In the genomic region with DNA sequence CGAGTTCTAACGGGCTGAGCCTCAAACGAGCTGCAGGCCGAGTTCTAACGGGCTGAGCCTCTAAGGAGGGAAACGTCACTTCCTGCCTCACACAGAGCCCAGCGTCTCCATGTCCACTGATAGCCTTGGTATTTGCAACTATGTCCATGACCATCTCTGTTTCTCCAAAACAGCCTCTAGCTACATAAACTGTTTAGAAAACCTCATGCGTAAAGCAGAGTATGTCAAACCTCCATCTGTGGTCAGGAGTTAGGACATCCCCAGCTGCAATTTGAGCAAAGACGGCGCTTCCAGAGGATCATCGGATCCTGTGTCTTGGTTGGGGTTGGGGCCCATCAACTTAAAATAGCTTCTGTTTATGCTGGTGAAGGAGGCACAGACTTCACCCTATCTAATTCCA, we compare ENCODE assay signal across 10 cellular contexts. TPM values are rescaled to one million over a fixed set of nuclear protein-coding genes. Genes with fewer than 3 reads are reported as not detected.
DNase-seq lines count a peak whose midpoint lies in the region; ATAC-seq and TF ChIP-seq lines count a peak whose summit lies in the region.
"Had no signal": no experiment of that assay in that cellular context is flagged by ENCODE, and none has a peak within 500 bp of the region (broad histone marks: within the 10 kb centered on the region; RNA-seq: fewer than 3 reads in every experiment).

No MANE protein-coding gene starts in this region.

- TF ChIP-seq CTCF in brain (conservative IDR thresholded peaks at IDR 0.05) (no peak), nephron (IDR thresholded peaks at IDR 0.05; ENCODE audit: unreplicated experiment in 3 of 3) (no peak)

- no peak for ATAC-seq in GM18505 (IDR thresholded peaks at IDR 0.05; ENCODE audit: unreplicated experiment)

- H3K4me3 ChIP-seq in CD8-positive, alpha-beta memory T cell (ENCODE audit: low read length): peak overlapping the region; percentile 47

- H3K4me1 Mint-ChIP-seq in CD8-positive, alpha-beta memory T cell: peaks cover 73 to 88% (median 76%) of the 10 kb centered on the region in 3 donors
- peaks cover 86% of the 10 kb centered on the region for H3K4me1 Mint-ChIP-seq in brain
- peaks cover 59% of the 10 kb centered on the region for H3K4me1 Mint-ChIP-seq in nephron

- no peaks in the 10 kb centered on the region for H3K9me3 ChIP-seq in CD8-positive, alpha-beta memory T cell (ENCODE audit: low read length)

- H3K36me3 Mint-ChIP-seq in CD8-positive, alpha-beta memory T cell: peaks cover 0 to 70% (median 19%) of the 10 kb centered on the region in 3 donors
- peaks cover 16% of the 10 kb centered on the region for H3K36me3 Mint-ChIP-seq in brain
- no peaks in the 10 kb centered on the region for H3K36me3 Mint-ChIP-seq in nephron (ENCODE audit: low read depth)

- peaks cover 94% of the 10 kb centered on the region for H3K4me1 ChIP-seq in CD8-positive, alpha-beta memory T cell (ENCODE audit: insufficient read depth, low read length)

- no peaks in the 10 kb centered on the region for H3K9me3 Mint-ChIP-seq in CD8-positive, alpha-beta memory T cell
- H3K9me3 Mint-ChIP-seq in brain: peaks cover 0 to under 1% (median 0%) of the 10 kb centered on the region in 5 experiments
- no peaks in the 10 kb centered on the region for H3K9me3 Mint-ChIP-seq in nephron
- H3K9me3 Mint-ChIP-seq: memory B cell had no signal

- no peak for TF ChIP-seq POLR2A in GM18505 (IDR thresholded peaks at IDR 0.05; ENCODE audit: borderline replicate concordance, extremely low read depth, insufficient read depth, insufficient read length)

- peaks cover 0 to 6% of the 10 kb centered on the region in 2 donors for H3K27me3 Mint-ChIP-seq in CD8-positive, alpha-beta memory T cell
- H3K27me3 Mint-ChIP-seq in brain (no peaks in the 10 kb centered on the region), nephron (ENCODE audit: low read depth) (peaks cover 3% of the 10 kb centered on the region)
- H3K27me3 Mint-ChIP-seq: memory B cell had no signal

- no peaks in the 10 kb centered on the region for H3K27me3 ChIP-seq in CD8-positive, alpha-beta memory T cell (ENCODE audit: insufficient read depth, low read length, poor library complexity, severe bottlenecking)

- peaks cover 56% of the 10 kb centered on the region for H3K36me3 ChIP-seq in CD8-positive, alpha-beta memory T cell (ENCODE audit: insufficient read depth, low read length)

- CTCF ChIA-PET in CD8-positive, alpha-beta memory T cell (lab: Charles Lee): interaction anchor here (0.7 to 6.4 kb wide), 11 partner anchors 10 to 387 kb away, joined by 3 to 60 read pairs (median 10); no protein-coding TSS in a partner anchor

- DNase-seq in CD8-positive, alpha-beta memory T cell: peak in 1 of 5 donors; percentile 39
- DNase-seq in NAMALWA (ENCODE audit: low spot score): peak; percentile 36
- DNase-seq in inferior parietal cortex (ENCODE audit: extremely low spot score): no peak
- DNase-seq in A172 (ENCODE audit: low spot score): no peak
- no peak for DNase-seq in NK-92 (lab: John Stamatoyannopoulos, UW; ENCODE audit: unreplicated experiment)
- DNase-seq: NCI-H526 had no signal

- peak overlapping the region; percentile 19 to 49 (median 37) for H3K4me3 Mint-ChIP-seq in CD8-positive, alpha-beta memory T cell
- H3K4me3 Mint-ChIP-seq in brain (peak overlapping the region in 3 of 5 experiments; percentile 37 to 66 (median 60)), nephron (peak overlapping the region in 2 of 3 experiments; percentile 30 to 48)
- H3K4me3 Mint-ChIP-seq: memory B cell had no signal

- POLR2A ChIA-PET in CD8-positive, alpha-beta memory T cell (lab: Charles Lee): interaction anchor here (0.6 to 1.5 kb wide), 5 partner anchors 14 to 87 kb away, joined by 3 to 7 read pairs (median 4); no protein-coding TSS in a partner anchor

- peak overlapping the region; percentile 65 to 90 (median 86) for H3K27ac Mint-ChIP-seq in CD8-positive, alpha-beta memory T cell
- H3K27ac Mint-ChIP-seq in brain (peak overlapping the region; percentile 24 to 98 (median 86)), nephron (peak overlapping the region; percentile 76 to 87 (median 83))
- H3K27ac Mint-ChIP-seq: memory B cell had no signal

- H3K27ac ChIP-seq in CD8-positive, alpha-beta memory T cell (ENCODE audit: low read depth, low read length): no peak overlapping the region

RNA-seq across cellular contexts. Expression of a gene that starts 20.8 kb away (rescaled TPM):
- 10 to 100 TPM; 26.4 to 27.1 TPM for total RNA-seq in CD8-positive, alpha-beta memory T cell
- polyA plus RNA-seq in CD8-positive, alpha-beta memory T cell: 123 TPM
- polyA plus RNA-seq in brain (ENCODE audit: insufficient read depth, low read depth, low replicate concordance): 12.4 TPM
- total RNA-seq in A172 (2014; rRNA removed; shearing (Covaris generic)): 17.8 and 21.4 TPM in 2 replicates
